In genomic region chr2:241102239-241102803, GRCh38 we compare ENCODE assay signal across 8 cellular contexts. TPM values are rescaled to one million over a fixed set of nuclear protein-coding genes. Genes with fewer than 3 reads are reported as not detected.
DNase-seq lines count a peak whose midpoint lies in the region; ATAC-seq and TF ChIP-seq lines count a peak whose summit lies in the region.

MTERF4 (minus strand) TSS chr2:241102287; CDS start chr2:241102273, 14 bp downstream.

- DNase-seq in 8988T (peak; percentile 72), NCI-H2107 (lab: John Stamatoyannopoulos, UW) (peak; percentile 79), T47D (ENCODE audit: low read depth in 1 of 2, low spot score in 1 of 2) (peak; percentile 52 to 89)

- H3K27me3 ChIP-seq in iPS-18a (ENCODE audit: control insufficient read depth, insufficient read depth, low read length) (no peaks in the 10 kb centered on the region), skeletal muscle tissue (ENCODE audit: control insufficient read depth in 3 of 3, insufficient read depth in 3 of 3, low read length in 3 of 3) (no peaks in the 10 kb centered on the region)

- no peaks in the 10 kb centered on the region for H3K9me3 ChIP-seq in iPS-18a (ENCODE audit: control insufficient read depth, low read depth, low read length)
- no peaks in the 10 kb centered on the region for H3K9me3 ChIP-seq in skeletal muscle tissue (ENCODE audit: control insufficient read depth in 3 of 3, low read length in 3 of 3)

- H3K4me1 ChIP-seq in iPS-18a (ENCODE audit: control insufficient read depth, low read depth, low read length), result peaks cover 7% of the 10 kb centered on the region
- H3K4me1 ChIP-seq in skeletal muscle tissue (ENCODE audit: control insufficient read depth in 3 of 3, insufficient read depth in 3 of 3, low read length in 3 of 3), result peaks cover 17 to 35% (median 19%) of the 10 kb centered on the region in 3 donors

- H3K4me3 ChIP-seq in iPS-18a (ENCODE audit: low read length) (peak within 1 kb of the TSS; percentile 73), skeletal muscle tissue (ENCODE audit: low read length in 3 of 3) (peak within 1 kb of the TSS; percentile 83 to 94 (median 92))

- H3K9ac ChIP-seq in iPS-18a (ENCODE audit: low read length), result peak within 1 kb of the TSS; percentile 80
- peak within 1 kb of the TSS; percentile 94 to 99 (median 98) for H3K9ac ChIP-seq in skeletal muscle tissue (ENCODE audit: low read depth in 1 of 3, low read length in 3 of 3)

- H3K36me3 ChIP-seq in iPS-18a (ENCODE audit: control insufficient read depth, low read depth, low read length) (peaks cover 20% of the 10 kb centered on the region), skeletal muscle tissue (ENCODE audit: control insufficient read depth in 3 of 3, insufficient read depth in 3 of 3, low read length in 3 of 3) (peaks cover 2 to 15% (median 14%) of the 10 kb centered on the region in 3 donors)

- in situ Hi-C loops in T47D (cut with HindIII; ENCODE audit: low pct_unique_long_range_greater_than_20kb, low sequenced_read_pairs), result no loop called here

- peak within 1 kb of the TSS; percentile 99 for H3K27ac ChIP-seq in VCaP
- peak within 1 kb of the TSS; percentile 46 for H3K27ac ChIP-seq in iPS-18a (ENCODE audit: low read length)
- H3K27ac ChIP-seq in skeletal muscle tissue (ENCODE audit: low read depth, low read length), result peak within 1 kb of the TSS; percentile 90

- ATAC-seq in GM18519 (IDR thresholded peaks at IDR 0.05; ENCODE audit: low FRiP score, unreplicated experiment), result peak; percentile 59
- ATAC-seq in HG03045 (IDR thresholded peaks at IDR 0.05; ENCODE audit: unreplicated experiment), result peak; percentile 94

- no peak for TF ChIP-seq CTCF in VCaP (conservative IDR thresholded peaks at IDR 0.05)

RNA-seq across cellular contexts. Expression of gene MTERF4, which starts in this region (rescaled TPM):
- 32.4 TPM for total RNA-seq in skeletal muscle tissue

Comparison
In these comparisons a context has a peak if more than half of its experiments do, and no peak if none do; other contexts are left out.
1. Peak in every context shown above with its lines: DNase-seq, ATAC-seq, H3K4me3 ChIP-seq and H3K27ac ChIP-seq.
2. H3K27ac ChIP-seq: peak in every context shown above with its lines; median percentile 99 in VCaP; 90 in skeletal muscle tissue; 46 in iPS-18a.